ENCODE assay signal across 8 cellular contexts in genomic region chr10:27742926-27743735, GRCh38. TPM values are rescaled to one million over a fixed set of nuclear protein-coding genes. Genes with fewer than 3 reads are reported as not detected.
DNase-seq lines count a peak whose midpoint lies in the region; ATAC-seq and TF ChIP-seq lines count a peak whose summit lies in the region.

No MANE protein-coding gene starts in this region.

- in situ Hi-C loops in HAP-1 (cut with MboI; ENCODE audit: low sequenced_read_pairs): no loop called here

- H3K79me2 ChIP-seq in mesendoderm (ENCODE audit: control insufficient read depth, insufficient read depth, low read length): no peaks in the 10 kb centered on the region

- peak overlapping the region; percentile 93 for H3K27ac ChIP-seq in VCaP
- no peak overlapping the region for H3K27ac ChIP-seq in duodenal mucosa (ENCODE audit: low read depth, low read length)
- no peak overlapping the region for H3K27ac ChIP-seq in mesendoderm (ENCODE audit: low read depth, low read length)
- peak overlapping the region; percentile 73 for H3K27ac ChIP-seq in suprapubic skin

- H3K56ac ChIP-seq in mesendoderm (ENCODE audit: low read length): peak overlapping the region; percentile 79

- no peak for ATAC-seq in HG02852 (IDR thresholded peaks at IDR 0.05; ENCODE audit: unreplicated experiment)

- no peak overlapping the region for H2BK15ac ChIP-seq in mesendoderm (replicated peaks; ENCODE audit: low read depth)

- H3K36me3 ChIP-seq in duodenal mucosa (ENCODE audit: control insufficient read depth in 1 of 2, insufficient read depth in 2 of 2, low read length in 2 of 2) (no peaks in the 10 kb centered on the region), mesendoderm (ENCODE audit: control insufficient read depth, insufficient read depth, low read length) (no peaks in the 10 kb centered on the region), suprapubic skin (no peaks in the 10 kb centered on the region), HAP-1 (replicated peaks) (no peaks in the 10 kb centered on the region)

- TF ChIP-seq CTCF in GM20000 (IDR thresholded peaks at IDR 0.05; ENCODE audit: extremely low read depth, missing control alignments) (no peak), VCaP (conservative IDR thresholded peaks at IDR 0.05) (no peak), suprapubic skin (IDR thresholded peaks at IDR 0.05) (no peak)

- H3K79me1 ChIP-seq in mesendoderm (ENCODE audit: low read length): no peaks in the 10 kb centered on the region

- WGBS in mesendoderm (ENCODE audit: extremely low coverage, insufficient coverage, low lambda C conversion rate): no CpG with 5 or more reads among the region's 67 CpGs
- WGBS in suprapubic skin: under 1% methylated on average over 32 of the region's 67 CpGs

- H3K9ac ChIP-seq in duodenal mucosa (ENCODE audit: low read depth in 1 of 2, low read length in 2 of 2): no peak overlapping the region
- H3K9ac ChIP-seq in mesendoderm (ENCODE audit: low read length): peak overlapping the region; percentile 35

- no peak for TF ChIP-seq EP300 in suprapubic skin (IDR thresholded peaks at IDR 0.05)

- no peak for TF ChIP-seq POLR2A in suprapubic skin (IDR thresholded peaks at IDR 0.05)

- H3K4me1 ChIP-seq in duodenal mucosa (ENCODE audit: control insufficient read depth in 1 of 2, insufficient read depth in 2 of 2, low read length in 2 of 2) (peaks cover 28 to 36% of the 10 kb centered on the region in 2 donors), mesendoderm (ENCODE audit: control insufficient read depth, low read depth, low read length) (peaks cover 3% of the 10 kb centered on the region), suprapubic skin (peaks cover 52% of the 10 kb centered on the region), HAP-1 (0 out of 2 replicates have a peak, but pooled peaks cover 4% of the 10 kb centered on the region)

- peak; percentile 29 for DNase-seq in GM20000 (ENCODE audit: low spot score)
- DNase-seq in mesendoderm: peak; percentile 63
- DNase-seq in suprapubic skin (ENCODE audit: low spot score in 2 of 2): peak; percentile 69 to 81
- DNase-seq in HAP-1 (ENCODE audit: low spot score in 2 of 2): no peak
- DNase-seq in NCI-H1092 treated with DMSO at 0.1 percent for 48 hours (lab: John Stamatoyannopoulos, UW): no peak

- no peak overlapping the region for H2BK5ac ChIP-seq in mesendoderm (ENCODE audit: low read length)

- H2AK5ac ChIP-seq in mesendoderm (ENCODE audit: low read length): no peak overlapping the region

- no peak overlapping the region for H4K5ac ChIP-seq in mesendoderm (ENCODE audit: low read length)

- peak overlapping the region; percentile 87 for H3K4me2 ChIP-seq in mesendoderm (ENCODE audit: low read length)

- H2BK120ac ChIP-seq in mesendoderm (ENCODE audit: low read depth, low read length): no peak overlapping the region

- peak overlapping the region; percentile 44 for H3K4ac ChIP-seq in mesendoderm (ENCODE audit: low read depth, low read length)

- no peak overlapping the region for H4K8ac ChIP-seq in mesendoderm (ENCODE audit: low read depth, low read length)

- peaks cover 66 to 81% of the 10 kb centered on the region in 2 donors for H3K27me3 ChIP-seq in duodenal mucosa (ENCODE audit: control insufficient read depth in 1 of 2, insufficient read depth in 2 of 2, low read length in 2 of 2)
- H3K27me3 ChIP-seq in mesendoderm (ENCODE audit: insufficient read depth, low read length, poor library complexity): peaks cover 28% of the 10 kb centered on the region
- peaks cover 79% of the 10 kb centered on the region for H3K27me3 ChIP-seq in suprapubic skin
- no peaks in the 10 kb centered on the region for H3K27me3 ChIP-seq in HAP-1 (ENCODE audit: low read depth)

- H3K23ac ChIP-seq in mesendoderm (ENCODE audit: low read length): peak overlapping the region; percentile 68

- H3K4me3 ChIP-seq in duodenal mucosa (ENCODE audit: low read depth in 1 of 2, low read length in 2 of 2) (peak overlapping the region; percentile 69 to 73), mesendoderm (ENCODE audit: low read length) (peak overlapping the region; percentile 46), suprapubic skin (peak overlapping the region; percentile 73), HAP-1 (no peak overlapping the region; the same call in 1 of the 2 replicates)

- H3K9me3 ChIP-seq in duodenal mucosa (ENCODE audit: control insufficient read depth in 1 of 2, low read length in 2 of 2): no peaks in the 10 kb centered on the region
- no peaks in the 10 kb centered on the region for H3K9me3 ChIP-seq in suprapubic skin
- peaks cover 15% of the 10 kb centered on the region for H3K9me3 ChIP-seq in HAP-1

- peak overlapping the region; percentile 81 for H3K18ac ChIP-seq in mesendoderm (ENCODE audit: low read length)

RNA-seq across cellular contexts. Expression of gene MKX, which starts 2.5 kb away (rescaled TPM):
- 1.9 TPM for polyA plus RNA-seq in mesendoderm (2013, experiment 1 of 2)
- polyA plus RNA-seq in mesendoderm (2013, experiment 2 of 2): 1.8 TPM
- total RNA-seq in suprapubic skin: under 1 TPM; 0.25 to 0.68 (median 0.55) TPM

Comparison
In these comparisons a context has a peak if more than half of its experiments do, and no peak if none do; other contexts are left out.
1. DNase-seq: peak in GM20000 (single experiment), mesendoderm (single experiment) and suprapubic skin (2 of 2); none in HAP-1 (0 of 2) and NCI-H1092 treated with DMSO at 0.1 percent for 48 hours (single experiment).
2. H3K27ac ChIP-seq: peak in VCaP (single experiment) and suprapubic skin (single experiment); none in duodenal mucosa (single experiment) and mesendoderm (single experiment).